Comparison of ENCODE assay signal across 11 cellular contexts in the genomic region with DNA sequence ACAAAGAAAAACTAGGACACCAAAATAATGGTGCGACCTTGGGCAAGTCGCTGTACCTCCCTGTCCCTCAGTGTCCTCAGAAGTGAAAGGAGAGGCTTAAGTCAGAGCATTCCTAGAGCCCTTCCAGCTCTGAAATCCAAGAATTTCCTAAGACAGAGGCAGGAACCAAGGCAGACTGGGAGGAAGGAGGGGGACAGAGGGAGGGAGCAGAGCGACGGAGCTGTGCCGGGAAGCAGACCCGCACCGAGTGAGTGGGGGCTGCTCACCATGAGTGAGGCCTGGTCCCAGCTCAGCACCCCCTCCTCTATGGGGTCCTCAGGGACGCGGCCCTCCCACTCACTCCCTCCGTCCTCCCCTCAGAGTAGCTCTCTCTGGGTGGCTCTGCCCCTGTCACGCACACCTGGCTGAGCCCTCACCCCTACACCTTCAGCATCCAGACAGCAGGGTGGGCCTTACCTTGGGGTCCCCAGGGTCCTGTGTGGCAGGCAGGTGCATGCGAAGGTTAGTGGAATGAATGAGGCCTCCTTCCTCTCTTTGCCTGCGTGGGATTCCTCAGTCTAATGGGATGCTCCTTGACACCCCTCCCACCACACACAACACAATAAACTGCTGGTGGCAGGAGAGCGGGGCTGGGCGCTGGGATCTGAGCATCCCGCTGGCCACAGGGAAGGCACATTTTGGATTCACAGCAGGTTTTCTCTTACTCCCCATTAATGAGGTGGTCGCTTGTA. TPM values are rescaled to one million over a fixed set of nuclear protein-coding genes. Genes with fewer than 3 reads are reported as not detected.
A peak's percentile ranks its signal among the peaks of the same experiment; 100 is the strongest.
DNase-seq lines count a peak whose midpoint lies in the region; ATAC-seq and TF ChIP-seq lines count a peak whose summit lies in the region.
"Had no signal": no experiment of that assay in that cellular context is flagged by ENCODE, and none has a peak within 500 bp of the region (broad histone marks: within the 10 kb centered on the region; RNA-seq: fewer than 3 reads in every experiment).

No MANE protein-coding gene starts in this region.

- no peak for TF ChIP-seq CTCF in natural killer cell (IDR thresholded peaks at IDR 0.05)
- no peak for TF ChIP-seq CTCF in type B pancreatic cell (conservative IDR thresholded peaks at IDR 0.05)
- TF ChIP-seq CTCF in GM13977 (IDR thresholded peaks at IDR 0.05; ENCODE audit: extremely low read depth, insufficient read depth, missing control alignments) = no peak

- ATAC-seq in activated T-cell treated with anti-CD3 and anti-CD28 coated beads, Interleukin-2, amount 50 U/mL, for 4 hours = no peak
- ATAC-seq in esophagus mucosa (peak; percentile 5), natural killer cell (no peak)
- ATAC-seq: left colon had no signal

- intact Hi-C loops in natural killer cell (cut with micrococcal nuclease) = no loop called here

- in situ Hi-C loops in GM13977 (cut with MboI; ENCODE audit: low pct_unique_long_range_greater_than_20kb, low sequenced_read_pairs, unreplicated experiment) = no loop called here

- no peak overlapping the region for H3K27ac Mint-ChIP-seq in natural killer cell
- H3K27ac Mint-ChIP-seq in type B pancreatic cell = peak overlapping the region; percentile 93

- H3K27me3 Mint-ChIP-seq in activated T-cell treated with anti-CD3 and anti-CD28 coated beads, Interleukin-2, amount 50 U/mL, for 4 hours (ENCODE audit: low read depth) = peaks cover 54% of the 10 kb centered on the region
- peaks cover 62 to 68% of the 10 kb centered on the region in 2 donors for H3K27me3 Mint-ChIP-seq in natural killer cell (ENCODE audit: low read depth in 2 of 2)
- H3K27me3 Mint-ChIP-seq in type B pancreatic cell = peaks cover 32% of the 10 kb centered on the region

- DNase-seq in activated T-cell treated with anti-CD3 and anti-CD28 coated beads, Interleukin-2, amount 50 U/mL, for 4 hours = no peak
- no peak for DNase-seq in activated T-cell treated with anti-CD3 and anti-CD28 coated beads, Interleukin-2, amount 50 U/mL, for 1 hour
- no peak for DNase-seq in natural killer cell
- no peak for DNase-seq in type B pancreatic cell (ENCODE audit: extremely low spot score, unreplicated experiment)
- no peak for DNase-seq in NCI-H526 treated with DMSO at 0.1 percent for 48 hours (lab: John Stamatoyannopoulos, UW)
- no peak for DNase-seq in GM13977 (ENCODE audit: low spot score)
- no peak for DNase-seq in SK-N-DZ (ENCODE audit: low spot score)
- DNase-seq: Kasumi-1, left colon, T-helper 1 cell had no signal

- H3K4me3 Mint-ChIP-seq in activated T-cell treated with anti-CD3 and anti-CD28 coated beads, Interleukin-2, amount 50 U/mL, for 4 hours = peak overlapping the region; percentile 53
- H3K4me3 Mint-ChIP-seq in natural killer cell (peak overlapping the region; percentile 84), type B pancreatic cell (peak overlapping the region; percentile 93)

- peaks cover 2% of the 10 kb centered on the region for H3K36me3 Mint-ChIP-seq in activated T-cell treated with anti-CD3 and anti-CD28 coated beads, Interleukin-2, amount 50 U/mL, for 4 hours (ENCODE audit: insufficient read depth)
- H3K36me3 Mint-ChIP-seq in natural killer cell = no peaks in the 10 kb centered on the region
- H3K36me3 Mint-ChIP-seq in type B pancreatic cell = no peaks in the 10 kb centered on the region

- H3K4me1 Mint-ChIP-seq in activated T-cell treated with anti-CD3 and anti-CD28 coated beads, Interleukin-2, amount 50 U/mL, for 4 hours (ENCODE audit: low read depth) = peaks cover 17% of the 10 kb centered on the region
- H3K4me1 Mint-ChIP-seq in natural killer cell (peaks cover 18 to 37% of the 10 kb centered on the region in 2 donors), type B pancreatic cell (ENCODE audit: unreplicated experiment) (peaks cover 27% of the 10 kb centered on the region)

- H3K9me3 Mint-ChIP-seq in activated T-cell treated with anti-CD3 and anti-CD28 coated beads, Interleukin-2, amount 50 U/mL, for 4 hours = no peaks in the 10 kb centered on the region
- H3K9me3 Mint-ChIP-seq in natural killer cell = no peaks in the 10 kb centered on the region
- H3K9me3 Mint-ChIP-seq in type B pancreatic cell = no peaks in the 10 kb centered on the region

RNA-seq across cellular contexts. Expression of gene SMARCD3, which starts 4.6 kb away (rescaled TPM):
- 1 to 10 TPM; 1.7 to 2.5 (median 2.0) TPM for total RNA-seq in activated T-cell treated with anti-CD3 and anti-CD28 coated beads, Interleukin-2, amount 50 U/mL, for 4 hours
- 6.7 TPM for total RNA-seq in esophagus mucosa
- 1 to 10 TPM; 3.1 to 8.7 (median 6.5) TPM for total RNA-seq in natural killer cell
- 20.0 and 58.4 TPM in 2 replicates for total RNA-seq in type B pancreatic cell (ENCODE audit: low replicate concordance)
- 4.1 and 7.2 TPM in 2 replicates for polyA plus RNA-seq in SK-N-DZ (2014; cell fraction: cytosol; rRNA removed)
- polyA plus RNA-seq in SK-N-DZ (2014; cell fraction: nucleus; rRNA removed) = 26.6 and 29.5 TPM in 2 replicates

RNA-seq across cellular contexts. Expression of gene CHPF2, which starts 20.8 kb away (rescaled TPM):
- 10 to 100 TPM; 51.6 to 66.3 (median 51.8) TPM for total RNA-seq in activated T-cell treated with anti-CD3 and anti-CD28 coated beads, Interleukin-2, amount 50 U/mL, for 4 hours
- total RNA-seq in esophagus mucosa (10.9 TPM), natural killer cell (10 to 100 TPM; 47.0 to 51.6 (median 48.6) TPM), type B pancreatic cell (ENCODE audit: low replicate concordance) (44.4 and 54.7 TPM in 2 replicates)
- 13.0 and 13.8 TPM in 2 replicates for polyA plus RNA-seq in SK-N-DZ (2014; cell fraction: cytosol; rRNA removed)
- polyA plus RNA-seq in SK-N-DZ (2014; cell fraction: nucleus; rRNA removed) = 31.6 and 43.8 TPM in 2 replicates

RNA-seq across cellular contexts. Expression of gene ABCF2, which starts 26.1 kb away (rescaled TPM):
- total RNA-seq in activated T-cell treated with anti-CD3 and anti-CD28 coated beads, Interleukin-2, amount 50 U/mL, for 4 hours = 100 to 1,000 TPM; 144 to 151 (median 146) TPM
- total RNA-seq in esophagus mucosa (25.7 TPM), natural killer cell (10 to 100 TPM; 12.1 to 26.1 (median 17.6) TPM), type B pancreatic cell (ENCODE audit: low replicate concordance) (35.9 and 46.5 TPM in 2 replicates)
- polyA plus RNA-seq in SK-N-DZ (2014; cell fraction: cytosol; rRNA removed) = 47.9 and 53.6 TPM in 2 replicates
- polyA plus RNA-seq in SK-N-DZ (2014; cell fraction: nucleus; rRNA removed) = 26.4 and 29.3 TPM in 2 replicates

RNA-seq across cellular contexts. Expression of gene H2BK1, which starts 42.8 kb away (rescaled TPM):
- not detected for total RNA-seq in activated T-cell treated with anti-CD3 and anti-CD28 coated beads, Interleukin-2, amount 50 U/mL, for 4 hours
- total RNA-seq in esophagus mucosa = not detected
- 1 to 10 TPM in 1 of 3 donors, not detected in 2; 2.5 TPM for total RNA-seq in natural killer cell
- total RNA-seq in type B pancreatic cell (ENCODE audit: low replicate concordance) = not detected in 2 replicates
- polyA plus RNA-seq in SK-N-DZ (2014; cell fraction: cytosol; rRNA removed) = not detected in 2 replicates
- polyA plus RNA-seq in SK-N-DZ (2014; cell fraction: nucleus; rRNA removed) = not detected in 2 replicates
- total RNA-seq: left colon had no signal
